17 cellular contexts compared by ENCODE assay signal in the genomic region with DNA sequence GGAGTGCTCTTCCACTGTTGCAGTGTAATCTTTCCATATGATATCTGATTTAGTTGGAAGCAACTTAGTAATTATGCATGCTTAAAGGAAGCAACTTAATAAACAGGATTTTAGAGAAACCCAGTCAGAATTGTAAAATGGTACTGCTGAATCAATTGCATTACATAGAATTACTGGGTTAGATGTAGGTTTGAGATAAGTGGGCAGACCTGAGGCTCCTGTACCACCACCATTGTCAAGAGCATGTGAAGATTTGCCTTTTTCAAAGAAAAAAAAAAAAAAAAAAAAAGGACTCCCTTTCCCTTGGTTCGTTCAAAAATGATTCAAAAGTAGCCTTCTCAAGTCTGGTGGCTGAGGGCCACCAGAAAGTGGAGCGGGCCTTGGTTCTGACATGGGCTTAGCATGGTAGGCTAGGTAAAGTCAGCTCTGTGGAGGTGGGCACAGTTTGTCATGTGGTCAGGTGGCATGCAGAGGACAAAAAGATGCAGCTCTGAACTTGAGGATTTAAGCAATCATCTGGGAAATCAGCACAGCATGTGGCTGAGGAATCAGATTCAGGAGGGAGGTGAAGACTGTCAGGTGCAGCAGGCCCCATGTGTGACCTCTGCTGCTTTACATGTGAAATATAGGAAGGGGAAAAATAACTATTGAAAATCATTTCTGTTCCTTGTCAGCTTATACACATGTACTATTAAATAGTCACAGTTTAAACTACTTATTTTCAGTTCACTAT. TPM values are rescaled to one million over a fixed set of nuclear protein-coding genes. Genes with fewer than 3 reads are reported as not detected.
DNase-seq lines count a peak whose midpoint lies in the region; ATAC-seq and TF ChIP-seq lines count a peak whose summit lies in the region.
"Had no signal": no experiment of that assay in that cellular context is flagged by ENCODE, and none has a peak within 500 bp of the region (broad histone marks: within the 10 kb centered on the region; RNA-seq: fewer than 3 reads in every experiment).

No MANE protein-coding gene starts in this region.

- POLR2A ChIA-PET in activated CD4-positive, alpha-beta T cell treated with anti-CD3 and anti-CD28 coated beads for 36 hours (lab: Charles Lee) = no interaction called here

- peaks cover 3% of the 10 kb centered on the region for H3K9me3 Mint-ChIP-seq in activated CD4-positive, alpha-beta T cell treated with anti-CD3 and anti-CD28 coated beads for 36 hours (ENCODE audit: low read depth)
- H3K9me3 Mint-ChIP-seq in brain = peaks cover 0 to 6% (median 0%) of the 10 kb centered on the region in 5 experiments
- peaks cover 4% of the 10 kb centered on the region for H3K9me3 Mint-ChIP-seq in stimulated activated memory B cell treated with anti-CD40 and anti-IgM and Interleukin-4, amounts not matched to agents 10 μg/mL and 1 μg/mL and 100 μg/mL, for 72 hours
- H3K9me3 Mint-ChIP-seq: activated naive CD4-positive, alpha-beta T cell treated with anti-CD3 and anti-CD28 coated beads for 36 hours; neural progenitor cell had no signal

- peak overlapping the region; percentile 73 for H3K27ac Mint-ChIP-seq in activated CD4-positive, alpha-beta T cell treated with anti-CD3 and anti-CD28 coated beads for 36 hours
- H3K27ac Mint-ChIP-seq in brain = peak overlapping the region in 2 of 5 experiments; percentile 71 to 76
- peak overlapping the region; percentile 52 for H3K27ac Mint-ChIP-seq in stimulated activated memory B cell treated with anti-CD40 and anti-IgM and Interleukin-4, amounts not matched to agents 10 μg/mL and 1 μg/mL and 100 μg/mL, for 72 hours
- H3K27ac Mint-ChIP-seq: activated naive CD4-positive, alpha-beta T cell treated with anti-CD3 and anti-CD28 coated beads for 36 hours; neural progenitor cell had no signal

- intact Hi-C loops in activated CD4-positive, alpha-beta T cell treated with anti-CD3 and anti-CD28 coated beads for 36 hours (cut with DNase I, micrococcal nuclease) = no loop called here

- H3K4me1 Mint-ChIP-seq in activated CD4-positive, alpha-beta T cell treated with anti-CD3 and anti-CD28 coated beads for 36 hours = peaks cover 84% of the 10 kb centered on the region
- peaks cover 76% of the 10 kb centered on the region for H3K4me1 Mint-ChIP-seq in brain
- peaks cover 89% of the 10 kb centered on the region for H3K4me1 Mint-ChIP-seq in stimulated activated memory B cell treated with anti-CD40 and anti-IgM and Interleukin-4, amounts not matched to agents 10 μg/mL and 1 μg/mL and 100 μg/mL, for 72 hours

- CTCF ChIA-PET in activated CD4-positive, alpha-beta T cell treated with anti-CD3 and anti-CD28 coated beads for 36 hours (lab: Charles Lee) = interaction anchor here (0.8 to 1.6 kb wide), 3 partner anchors 9 to 236 kb away, joined by 3 to 6 read pairs (median 5); no protein-coding TSS in a partner anchor

- no peaks in the 10 kb centered on the region for H3K27me3 Mint-ChIP-seq in activated CD4-positive, alpha-beta T cell treated with anti-CD3 and anti-CD28 coated beads for 36 hours
- no peaks in the 10 kb centered on the region for H3K27me3 Mint-ChIP-seq in brain
- no peaks in the 10 kb centered on the region for H3K27me3 Mint-ChIP-seq in stimulated activated memory B cell treated with anti-CD40 and anti-IgM and Interleukin-4, amounts not matched to agents 10 μg/mL and 1 μg/mL and 100 μg/mL, for 72 hours

- DNase-seq in activated CD4-positive, alpha-beta T cell treated with anti-CD3 and anti-CD28 coated beads for 36 hours = no peak
- no peak for DNase-seq in activated CD4-positive, alpha-beta T cell treated with anti-CD3 and anti-CD28 coated beads for 1 hour
- DNase-seq in NCI-H2171 (lab: John Stamatoyannopoulos, UW) (peak; percentile 2), medulla oblongata (ENCODE audit: extremely low spot score) (no peak), MV-4-11 (lab: John Stamatoyannopoulos, UW) (no peak)
- DNase-seq: 8988T; activated CD8-positive, alpha-beta memory T cell treated with anti-CD3 and anti-CD28 coated beads for 24 hours; activated naive CD4-positive, alpha-beta T cell treated with anti-CD3 and anti-CD28 coated beads for 36 hours; COR-L47; left colon; NCI-H1436 treated with DMSO at 0.1 percent for 48 hours; NCI-H526 treated with DMSO at 0.1 percent for 48 hours; T1000 had no signal

- no peak overlapping the region for H3K4me3 Mint-ChIP-seq in activated CD4-positive, alpha-beta T cell treated with anti-CD3 and anti-CD28 coated beads for 36 hours
- peak overlapping the region in 3 of 5 experiments; percentile 25 to 69 (median 59) for H3K4me3 Mint-ChIP-seq in brain
- H3K4me3 Mint-ChIP-seq in stimulated activated memory B cell treated with anti-CD40 and anti-IgM and Interleukin-4, amounts not matched to agents 10 μg/mL and 1 μg/mL and 100 μg/mL, for 72 hours = no peak overlapping the region
- H3K4me3 Mint-ChIP-seq: activated naive CD4-positive, alpha-beta T cell treated with anti-CD3 and anti-CD28 coated beads for 36 hours; neural progenitor cell had no signal

- TF ChIP-seq CTCF in brain (conservative IDR thresholded peaks at IDR 0.05) = no peak

- H3K36me3 Mint-ChIP-seq in activated CD4-positive, alpha-beta T cell treated with anti-CD3 and anti-CD28 coated beads for 36 hours (ENCODE audit: low read depth) = peaks cover 8% of the 10 kb centered on the region
- peaks cover 11% of the 10 kb centered on the region for H3K36me3 Mint-ChIP-seq in brain
- peaks cover 16% of the 10 kb centered on the region for H3K36me3 Mint-ChIP-seq in stimulated activated memory B cell treated with anti-CD40 and anti-IgM and Interleukin-4, amounts not matched to agents 10 μg/mL and 1 μg/mL and 100 μg/mL, for 72 hours

- no peak for ATAC-seq in activated CD4-positive, alpha-beta T cell treated with anti-CD3 and anti-CD28 coated beads for 36 hours
- ATAC-seq in stimulated activated memory B cell treated with anti-CD40 and anti-IgM and Interleukin-4, amounts not matched to agents 10 μg/mL and 1 μg/mL and 100 μg/mL, for 72 hours = no peak
- ATAC-seq in GM18519 (IDR thresholded peaks at IDR 0.05; ENCODE audit: low FRiP score, unreplicated experiment) = no peak

RNA-seq across cellular contexts. Expression of gene ARID1B, which starts 32.4 kb away (rescaled TPM):
- 10 to 100 TPM; 42.2 to 53.6 TPM for total RNA-seq in activated CD4-positive, alpha-beta T cell treated with anti-CD3 and anti-CD28 coated beads for 36 hours
- polyA plus RNA-seq in brain (ENCODE audit: insufficient read depth, low read depth, low replicate concordance) = 35.6 TPM

Comparison
In these comparisons a context has a peak if more than half of its experiments do, and no peak if none do; other contexts are left out.
1. H3K4me3 Mint-ChIP-seq: peak in brain (3 of 5); none in activated CD4-positive, alpha-beta T cell treated with anti-CD3 and anti-CD28 coated beads for 36 hours (single experiment) and stimulated activated memory B cell treated with anti-CD40 and anti-IgM and Interleukin-4, amounts not matched to agents 10 μg/mL and 1 μg/mL and 100 μg/mL, for 72 hours (single experiment).